Comparison of ENCODE assay signal across 1 cellular context in the genomic region with DNA sequence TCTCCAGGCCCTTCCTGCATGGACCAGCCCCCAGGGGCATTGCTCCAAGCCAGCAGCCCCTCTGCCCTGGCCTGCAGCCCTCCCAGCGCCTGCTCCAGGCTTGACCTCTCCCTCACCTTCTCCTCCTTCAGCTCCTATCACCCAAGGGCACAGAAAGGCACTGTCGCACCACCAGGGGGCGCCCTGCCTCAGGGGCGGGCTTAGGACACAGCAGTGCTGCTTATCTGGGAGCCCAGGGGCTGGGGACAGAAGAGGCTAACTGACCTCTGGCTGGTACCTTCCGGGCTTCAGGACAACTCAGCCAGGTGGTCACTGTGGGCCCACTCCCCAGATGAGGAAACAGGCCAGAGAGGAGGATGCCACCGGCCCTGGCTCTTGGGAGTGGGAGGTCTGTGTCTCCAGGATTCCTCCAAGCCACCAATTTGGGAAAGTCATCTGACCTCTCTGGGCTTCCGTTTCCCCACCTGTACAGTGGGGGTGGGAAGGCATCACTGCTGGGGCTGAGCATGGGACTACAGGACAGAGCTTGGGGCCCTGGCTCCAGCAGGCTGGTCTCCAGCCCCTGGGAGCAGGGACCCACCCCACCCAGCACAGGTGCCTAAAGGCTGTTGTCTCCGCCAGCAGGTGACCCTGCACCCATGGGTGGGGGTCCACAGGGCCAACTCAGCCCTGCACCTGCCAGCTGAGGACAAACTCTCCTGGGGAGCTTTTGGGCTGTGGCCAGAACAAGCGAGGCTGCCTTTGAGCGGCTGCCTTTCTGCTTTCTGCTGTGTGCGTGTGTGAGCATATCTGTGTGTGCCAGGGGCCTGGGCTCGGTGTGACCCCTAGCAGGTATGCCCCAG.
TF ChIP-seq lines count a peak whose summit lies in the region.

No MANE protein-coding gene starts in this region.

TF ChIP-seq in HEK293, 187 proteins besides CTCF, POLR2A, EP300 and RAD21 (continued from another document and continues in another):
- TF ChIP-seq, protein P1, sequence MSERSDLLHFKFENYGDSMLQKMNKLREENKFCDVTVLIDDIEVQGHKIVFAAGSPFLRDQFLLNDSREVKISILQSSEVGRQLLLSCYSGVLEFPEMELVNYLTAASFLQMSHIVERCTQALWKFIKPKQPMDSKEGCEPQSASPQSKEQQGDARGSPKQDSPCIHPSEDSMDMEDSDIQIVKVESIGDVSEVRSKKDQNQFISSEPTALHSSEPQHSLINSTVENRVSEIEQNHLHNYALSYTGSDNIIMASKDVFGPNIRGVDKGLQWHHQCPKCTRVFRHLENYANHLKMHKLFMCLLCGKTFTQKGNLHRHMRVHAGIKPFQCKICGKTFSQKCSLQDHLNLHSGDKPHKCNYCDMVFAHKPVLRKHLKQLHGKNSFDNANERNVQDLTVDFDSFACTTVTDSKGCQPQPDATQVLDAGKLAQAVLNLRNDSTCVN (tag by site-specific recombination; optimal IDR thresholded peaks at IDR 0.05), result peak; percentile 26
- no peak for TF ChIP-seq ZFP41 (tag by site-specific recombination; IDR thresholded peaks at IDR 0.05; ENCODE audit: borderline replicate concordance)
- no peak for TF ChIP-seq ZFP37 (tag by site-specific recombination; IDR thresholded peaks at IDR 0.05)
- TF ChIP-seq ZNF184 (tag by site-specific recombination; IDR thresholded peaks at IDR 0.05), result no peak
- TF ChIP-seq FEZF1 (tag by site-specific recombination; IDR thresholded peaks at IDR 0.05), result no peak
- TF ChIP-seq ZNF239 (tag by site-specific recombination; IDR thresholded peaks at IDR 0.05), result no peak
- TF ChIP-seq ZNF2 (tag by site-specific recombination; IDR thresholded peaks at IDR 0.05), result peak; percentile 45; the same call in 1 of the 2 replicates
- TF ChIP-seq ZIC2 (tag by site-specific recombination; IDR thresholded peaks at IDR 0.05), result no peak
- TF ChIP-seq, protein P2, sequence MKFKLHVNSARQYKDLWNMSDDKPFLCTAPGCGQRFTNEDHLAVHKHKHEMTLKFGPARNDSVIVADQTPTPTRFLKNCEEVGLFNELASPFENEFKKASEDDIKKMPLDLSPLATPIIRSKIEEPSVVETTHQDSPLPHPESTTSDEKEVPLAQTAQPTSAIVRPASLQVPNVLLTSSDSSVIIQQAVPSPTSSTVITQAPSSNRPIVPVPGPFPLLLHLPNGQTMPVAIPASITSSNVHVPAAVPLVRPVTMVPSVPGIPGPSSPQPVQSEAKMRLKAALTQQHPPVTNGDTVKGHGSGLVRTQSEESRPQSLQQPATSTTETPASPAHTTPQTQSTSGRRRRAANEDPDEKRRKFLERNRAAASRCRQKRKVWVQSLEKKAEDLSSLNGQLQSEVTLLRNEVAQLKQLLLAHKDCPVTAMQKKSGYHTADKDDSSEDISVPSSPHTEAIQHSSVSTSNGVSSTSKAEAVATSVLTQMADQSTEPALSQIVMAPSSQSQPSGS (tag by site-specific recombination; IDR thresholded peaks at IDR 0.05; ENCODE audit: low read depth), result no peak
- no peak for TF ChIP-seq ZNF223 (tag by site-specific recombination; IDR thresholded peaks at IDR 0.05)
- TF ChIP-seq, protein P3, sequence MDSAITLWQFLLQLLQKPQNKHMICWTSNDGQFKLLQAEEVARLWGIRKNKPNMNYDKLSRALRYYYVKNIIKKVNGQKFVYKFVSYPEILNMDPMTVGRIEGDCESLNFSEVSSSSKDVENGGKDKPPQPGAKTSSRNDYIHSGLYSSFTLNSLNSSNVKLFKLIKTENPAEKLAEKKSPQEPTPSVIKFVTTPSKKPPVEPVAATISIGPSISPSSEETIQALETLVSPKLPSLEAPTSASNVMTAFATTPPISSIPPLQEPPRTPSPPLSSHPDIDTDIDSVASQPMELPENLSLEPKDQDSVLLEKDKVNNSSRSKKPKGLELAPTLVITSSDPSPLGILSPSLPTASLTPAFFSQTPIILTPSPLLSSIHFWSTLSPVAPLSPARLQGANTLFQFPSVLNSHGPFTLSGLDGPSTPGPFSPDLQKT (IDR thresholded peaks at IDR 0.05; ENCODE audit: borderline replicate concordance, low read depth, low read length), result no peak
- no peak for TF ChIP-seq ZNF529 (tag by site-specific recombination; IDR thresholded peaks at IDR 0.05; ENCODE audit: insufficient replicate concordance)
- TF ChIP-seq ZNF391 (tag by site-specific recombination; IDR thresholded peaks at IDR 0.05; ENCODE audit: borderline replicate concordance, low read depth), result no peak
- no peak for TF ChIP-seq ZNF394 (tag by site-specific recombination; IDR thresholded peaks at IDR 0.05; ENCODE audit: borderline replicate concordance)
- TF ChIP-seq ZNF623 (tag by site-specific recombination; IDR thresholded peaks at IDR 0.05), result no peak
- TF ChIP-seq ZNF155 (tag by site-specific recombination; IDR thresholded peaks at IDR 0.05), result no peak
- no peak for TF ChIP-seq YY1 (tag by site-specific recombination; IDR thresholded peaks at IDR 0.05)
- no peak for TF ChIP-seq ZNF324 (tag by site-specific recombination; IDR thresholded peaks at IDR 0.05)
- no peak for TF ChIP-seq ZNF138 (tag by site-specific recombination; IDR thresholded peaks at IDR 0.05; ENCODE audit: borderline replicate concordance)
- peak; percentile 82 for TF ChIP-seq BCL11A (tag by site-specific recombination; IDR thresholded peaks at IDR 0.05; ENCODE audit: low read depth)
- TF ChIP-seq SP7 (tag by site-specific recombination; IDR thresholded peaks at IDR 0.05), result peak; percentile 72
- TF ChIP-seq ZNF140 (tag by site-specific recombination; IDR thresholded peaks at IDR 0.05), result no peak
- no peak for TF ChIP-seq ZNF354C (tag by site-specific recombination; IDR thresholded peaks at IDR 0.05; ENCODE audit: borderline replicate concordance, low read depth)
- TF ChIP-seq, protein P4, sequence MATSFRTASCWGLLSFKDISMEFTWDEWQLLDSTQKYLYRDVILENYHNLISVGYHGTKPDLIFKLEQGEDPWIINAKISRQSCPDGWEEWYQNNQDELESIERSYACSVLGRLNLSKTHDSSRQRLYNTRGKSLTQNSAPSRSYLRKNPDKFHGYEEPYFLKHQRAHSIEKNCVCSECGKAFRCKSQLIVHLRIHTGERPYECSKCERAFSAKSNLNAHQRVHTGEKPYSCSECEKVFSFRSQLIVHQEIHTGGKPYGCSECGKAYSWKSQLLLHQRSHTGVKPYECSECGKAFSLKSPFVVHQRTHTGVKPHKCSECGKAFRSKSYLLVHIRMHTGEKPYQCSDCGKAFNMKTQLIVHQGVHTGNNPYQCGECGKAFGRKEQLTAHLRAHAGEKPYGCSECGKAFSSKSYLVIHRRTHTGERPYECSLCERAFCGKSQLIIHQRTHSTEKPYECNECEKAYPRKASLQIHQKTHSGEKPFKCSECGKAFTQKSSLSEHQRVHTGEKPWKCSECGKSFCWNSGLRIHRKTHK (tag by site-specific recombination; IDR thresholded peaks at IDR 0.05), result no peak
- TF ChIP-seq, protein P5, sequence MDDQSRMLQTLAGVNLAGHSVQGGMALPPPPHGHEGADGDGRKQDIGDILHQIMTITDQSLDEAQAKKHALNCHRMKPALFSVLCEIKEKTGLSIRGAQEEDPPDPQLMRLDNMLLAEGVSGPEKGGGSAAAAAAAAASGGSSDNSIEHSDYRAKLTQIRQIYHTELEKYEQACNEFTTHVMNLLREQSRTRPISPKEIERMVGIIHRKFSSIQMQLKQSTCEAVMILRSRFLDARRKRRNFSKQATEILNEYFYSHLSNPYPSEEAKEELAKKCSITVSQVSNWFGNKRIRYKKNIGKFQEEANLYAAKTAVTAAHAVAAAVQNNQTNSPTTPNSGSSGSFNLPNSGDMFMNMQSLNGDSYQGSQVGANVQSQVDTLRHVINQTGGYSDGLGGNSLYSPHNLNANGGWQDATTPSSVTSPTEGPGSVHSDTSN (CRISPR knock-in tag; IDR thresholded peaks at IDR 0.05), result no peak
- TF ChIP-seq, protein P6, sequence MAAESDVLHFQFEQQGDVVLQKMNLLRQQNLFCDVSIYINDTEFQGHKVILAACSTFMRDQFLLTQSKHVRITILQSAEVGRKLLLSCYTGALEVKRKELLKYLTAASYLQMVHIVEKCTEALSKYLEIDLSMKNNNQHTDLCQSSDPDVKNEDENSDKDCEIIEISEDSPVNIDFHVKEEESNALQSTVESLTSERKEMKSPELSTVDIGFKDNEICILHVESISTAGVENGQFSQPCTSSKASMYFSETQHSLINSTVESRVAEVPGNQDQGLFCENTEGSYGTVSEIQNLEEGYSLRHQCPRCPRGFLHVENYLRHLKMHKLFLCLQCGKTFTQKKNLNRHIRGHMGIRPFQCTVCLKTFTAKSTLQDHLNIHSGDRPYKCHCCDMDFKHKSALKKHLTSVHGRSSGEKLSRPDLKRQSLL (tag by site-specific recombination; IDR thresholded peaks at IDR 0.05), result no peak
- TF ChIP-seq TCF7L2 (IDR thresholded peaks at IDR 0.05; ENCODE audit: borderline replicate concordance, low read depth, low read length), result no peak
- TF ChIP-seq WT1 (tag by site-specific recombination; IDR thresholded peaks at IDR 0.05), result no peak
- TF ChIP-seq ZNF530 (tag by site-specific recombination; IDR thresholded peaks at IDR 0.05; ENCODE audit: low read depth), result no peak
- TF ChIP-seq ZNF266 (tag by site-specific recombination; IDR thresholded peaks at IDR 0.05; ENCODE audit: low read depth), result no peak
- TF ChIP-seq, protein P7, sequence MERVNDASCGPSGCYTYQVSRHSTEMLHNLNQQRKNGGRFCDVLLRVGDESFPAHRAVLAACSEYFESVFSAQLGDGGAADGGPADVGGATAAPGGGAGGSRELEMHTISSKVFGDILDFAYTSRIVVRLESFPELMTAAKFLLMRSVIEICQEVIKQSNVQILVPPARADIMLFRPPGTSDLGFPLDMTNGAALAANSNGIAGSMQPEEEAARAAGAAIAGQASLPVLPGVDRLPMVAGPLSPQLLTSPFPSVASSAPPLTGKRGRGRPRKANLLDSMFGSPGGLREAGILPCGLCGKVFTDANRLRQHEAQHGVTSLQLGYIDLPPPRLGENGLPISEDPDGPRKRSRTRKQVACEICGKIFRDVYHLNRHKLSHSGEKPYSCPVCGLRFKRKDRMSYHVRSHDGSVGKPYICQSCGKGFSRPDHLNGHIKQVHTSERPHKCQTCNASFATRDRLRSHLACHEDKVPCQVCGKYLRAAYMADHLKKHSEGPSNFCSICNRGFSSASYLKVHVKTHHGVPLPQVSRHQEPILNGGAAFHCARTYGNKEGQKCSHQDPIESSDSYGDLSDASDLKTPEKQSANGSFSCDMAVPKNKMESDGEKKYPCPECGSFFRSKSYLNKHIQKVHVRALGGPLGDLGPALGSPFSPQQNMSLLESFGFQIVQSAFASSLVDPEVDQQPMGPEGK (tag by site-specific recombination; IDR thresholded peaks at IDR 0.05), result peak; percentile 90
- no peak for TF ChIP-seq ZNF133 (tag by site-specific recombination; IDR thresholded peaks at IDR 0.05)
- TF ChIP-seq GLIS1 (tag by site-specific recombination; IDR thresholded peaks at IDR 0.05), result peak; percentile 8
- no peak for TF ChIP-seq ZNF157 (tag by site-specific recombination; IDR thresholded peaks at IDR 0.05)
- TF ChIP-seq ZNF544 (tag by site-specific recombination; IDR thresholded peaks at IDR 0.05), result no peak
- TF ChIP-seq KLF8 (tag by site-specific recombination; IDR thresholded peaks at IDR 0.05), result peak; percentile 80
- no peak for TF ChIP-seq KLF16 (tag by site-specific recombination; IDR thresholded peaks at IDR 0.05)
- no peak for TF ChIP-seq ZNF664 (tag by site-specific recombination; IDR thresholded peaks at IDR 0.05)
- TF ChIP-seq ZNF571 (tag by site-specific recombination; IDR thresholded peaks at IDR 0.05), result no peak
- TF ChIP-seq ZNF404 (tag by site-specific recombination; IDR thresholded peaks at IDR 0.05), result no peak
- TF ChIP-seq, protein P8, sequence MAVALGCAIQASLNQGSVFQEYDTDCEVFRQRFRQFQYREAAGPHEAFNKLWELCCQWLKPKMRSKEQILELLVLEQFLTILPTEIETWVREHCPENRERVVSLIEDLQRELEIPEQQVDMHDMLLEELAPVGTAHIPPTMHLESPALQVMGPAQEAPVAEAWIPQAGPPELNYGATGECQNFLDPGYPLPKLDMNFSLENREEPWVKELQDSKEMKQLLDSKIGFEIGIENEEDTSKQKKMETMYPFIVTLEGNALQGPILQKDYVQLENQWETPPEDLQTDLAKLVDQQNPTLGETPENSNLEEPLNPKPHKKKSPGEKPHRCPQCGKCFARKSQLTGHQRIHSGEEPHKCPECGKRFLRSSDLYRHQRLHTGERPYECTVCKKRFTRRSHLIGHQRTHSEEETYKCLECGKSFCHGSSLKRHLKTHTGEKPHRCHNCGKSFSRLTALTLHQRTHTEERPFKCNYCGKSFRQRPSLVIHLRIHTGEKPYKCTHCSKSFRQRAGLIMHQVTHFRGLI (tag by site-specific recombination; IDR thresholded peaks at IDR 0.05), result no peak
- TF ChIP-seq ZNF274 (IDR thresholded peaks at IDR 0.05; ENCODE audit: low read length), result no peak
- TF ChIP-seq ZNF274 (tag by site-specific recombination; IDR thresholded peaks at IDR 0.05; ENCODE audit: borderline replicate concordance), result no peak
- no peak for TF ChIP-seq ZNF660 (tag by site-specific recombination; IDR thresholded peaks at IDR 0.05)
- TF ChIP-seq, protein P9, sequence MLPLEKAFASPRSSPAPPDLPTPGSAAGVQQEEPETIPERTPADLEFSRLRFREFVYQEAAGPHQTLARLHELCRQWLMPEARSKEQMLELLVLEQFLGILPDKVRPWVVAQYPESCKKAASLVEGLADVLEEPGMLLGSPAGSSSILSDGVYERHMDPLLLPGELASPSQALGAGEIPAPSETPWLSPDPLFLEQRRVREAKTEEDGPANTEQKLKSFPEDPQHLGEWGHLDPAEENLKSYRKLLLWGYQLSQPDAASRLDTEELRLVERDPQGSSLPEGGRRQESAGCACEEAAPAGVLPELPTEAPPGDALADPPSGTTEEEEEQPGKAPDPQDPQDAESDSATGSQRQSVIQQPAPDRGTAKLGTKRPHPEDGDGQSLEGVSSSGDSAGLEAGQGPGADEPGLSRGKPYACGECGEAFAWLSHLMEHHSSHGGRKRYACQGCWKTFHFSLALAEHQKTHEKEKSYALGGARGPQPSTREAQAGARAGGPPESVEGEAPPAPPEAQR (tag by site-specific recombination; IDR thresholded peaks at IDR 0.05), result no peak
- TF ChIP-seq, protein P10, sequence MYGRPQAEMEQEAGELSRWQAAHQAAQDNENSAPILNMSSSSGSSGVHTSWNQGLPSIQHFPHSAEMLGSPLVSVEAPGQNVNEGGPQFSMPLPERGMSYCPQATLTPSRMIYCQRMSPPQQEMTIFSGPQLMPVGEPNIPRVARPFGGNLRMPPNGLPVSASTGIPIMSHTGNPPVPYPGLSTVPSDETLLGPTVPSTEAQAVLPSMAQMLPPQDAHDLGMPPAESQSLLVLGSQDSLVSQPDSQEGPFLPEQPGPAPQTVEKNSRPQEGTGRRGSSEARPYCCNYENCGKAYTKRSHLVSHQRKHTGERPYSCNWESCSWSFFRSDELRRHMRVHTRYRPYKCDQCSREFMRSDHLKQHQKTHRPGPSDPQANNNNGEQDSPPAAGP (tag by site-specific recombination; IDR thresholded peaks at IDR 0.05), result peak; percentile 83
- no peak for TF ChIP-seq ZNF335 (tag by site-specific recombination; conservative IDR thresholded peaks at IDR 0.05)
- no peak for TF ChIP-seq MEIS1 (CRISPR knock-in tag; IDR thresholded peaks at IDR 0.05; ENCODE audit: borderline replicate concordance)
- TF ChIP-seq ZNF416 (tag by site-specific recombination; IDR thresholded peaks at IDR 0.05), result no peak
- peak; percentile 47 for TF ChIP-seq ZFHX2 (tag by site-specific recombination; conservative IDR thresholded peaks at IDR 0.05)
- TF ChIP-seq ZNF600 (tag by site-specific recombination; IDR thresholded peaks at IDR 0.05), result no peak; the same call in 1 of the 2 replicates
- peak; percentile 37; the same call in 1 of the 2 replicates for TF ChIP-seq SP2 (tag by site-specific recombination; IDR thresholded peaks at IDR 0.05)
- TF ChIP-seq ZNF561 (tag by site-specific recombination; IDR thresholded peaks at IDR 0.05; ENCODE audit: borderline replicate concordance), result no peak
- no peak for TF ChIP-seq ZNF112 (tag by site-specific recombination; IDR thresholded peaks at IDR 0.05)
- no peak for TF ChIP-seq SETDB1 (IDR thresholded peaks at IDR 0.05; ENCODE audit: insufficient read length, low read length)
- no peak for TF ChIP-seq ZNF24 (tag by site-specific recombination; IDR thresholded peaks at IDR 0.05)
